Comparison of ENCODE assay signal across 6 cellular contexts in the genomic region with DNA sequence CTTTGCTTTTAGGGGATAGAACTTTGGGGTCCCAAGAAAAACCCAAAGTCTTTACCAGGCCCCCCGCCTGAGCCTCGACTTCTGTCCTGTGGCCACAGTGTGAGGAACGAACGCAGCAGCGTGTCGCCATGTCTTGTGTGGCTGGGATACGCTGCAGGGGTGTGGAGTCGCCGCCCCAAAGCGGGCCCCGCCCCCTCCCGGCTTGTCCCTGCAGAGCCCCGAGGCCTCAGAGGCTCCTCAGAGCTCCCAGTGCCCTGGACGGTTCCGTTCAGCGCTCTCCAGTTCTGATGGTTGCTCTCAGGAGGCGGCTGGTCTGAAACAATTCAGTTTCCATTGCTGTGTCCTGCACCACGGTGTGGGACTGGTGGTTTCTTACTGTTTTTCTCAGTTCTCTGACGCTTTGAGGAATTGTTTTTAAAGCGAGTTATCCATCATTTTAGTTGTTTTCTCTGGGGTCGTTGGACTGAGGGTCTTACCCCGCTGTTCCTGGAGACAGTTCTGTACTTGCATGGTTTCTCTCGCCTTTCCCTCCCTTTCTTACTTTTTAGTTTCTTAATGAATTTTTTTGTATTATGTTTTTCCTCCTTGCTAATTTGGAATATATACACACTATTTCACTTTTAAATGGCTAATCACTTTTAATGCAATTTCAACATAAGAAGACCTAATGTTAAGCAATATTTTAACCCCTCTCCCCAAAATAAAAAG. TPM values are rescaled to one million over a fixed set of nuclear protein-coding genes. Genes with fewer than 3 reads are reported as not detected.
DNase-seq lines count a peak whose midpoint lies in the region; ATAC-seq and TF ChIP-seq lines count a peak whose summit lies in the region.

No MANE protein-coding gene starts in this region.

- H3K9me3 ChIP-seq in DND-41 (ENCODE audit: insufficient read depth, low read length, severe bottlenecking) = no peaks in the 10 kb centered on the region

- peak overlapping the region; percentile 83 for H3K4me2 ChIP-seq in DND-41 (ENCODE audit: insufficient read depth, low read length)

- no peak for TF ChIP-seq CTCF in DND-41 (IDR thresholded peaks at IDR 0.05; ENCODE audit: borderline replicate concordance, extremely low read depth, low read length, poor library complexity, severe bottlenecking)
- no peak for TF ChIP-seq CTCF in WTC11 (IDR thresholded peaks at IDR 0.05)

- DNase-seq in DND-41 = no peak
- DNase-seq in WTC11 (ENCODE audit: low spot score) = peak; percentile 84
- peak; percentile 42 to 73 (median 64) for DNase-seq in stimulated activated CD4-positive, alpha-beta T cell treated with anti-CD3 and anti-CD28 coated beads, Interleukin-1b, Interleukin-23, amount 100 ng/mL, for 24 hours (ENCODE audit: low read depth in 4 of 4, low spot score in 1 of 4)

- CTCF ChIA-PET in WTC11 (lab: Charles Lee) = interaction anchor here (0.6 to 1.6 kb wide), 4 partner anchors 9 to 59 kb away, joined by 3 to 5 read pairs (median 4); a partner anchor contains a TSS

- no peaks in the 10 kb centered on the region for H3K27me3 ChIP-seq in DND-41 (ENCODE audit: insufficient read depth, low read length, poor library complexity)

- peak overlapping the region; percentile 65 for H3K9ac ChIP-seq in DND-41 (ENCODE audit: low read depth, low read length)

- peaks cover 27% of the 10 kb centered on the region for H3K79me2 ChIP-seq in DND-41 (ENCODE audit: insufficient read depth, low read length)

- POLR2A ChIA-PET in WTC11 (lab: Charles Lee) = interaction anchor here (1.0 kb wide), 1 partner anchor 9 kb away, joined by 5 read pairs; no protein-coding TSS in a partner anchor

- peaks cover 12% of the 10 kb centered on the region for H3K4me1 Mint-ChIP-seq in WTC11

- H3K27ac ChIP-seq in DND-41 (ENCODE audit: low read length) = no peak overlapping the region; the same call in 1 of the 2 replicates

- H3K9me3 Mint-ChIP-seq in WTC11 = no peaks in the 10 kb centered on the region

- H3K4me3 Mint-ChIP-seq in WTC11 = peak overlapping the region; percentile 80

- peak overlapping the region; percentile 35 to 61; a peak in 3 of 4 replicates for H3K4me3 ChIP-seq in DND-41 (ENCODE audit: low read depth in 1 of 2, low read length in 2 of 2)

- H4K20me1 ChIP-seq in DND-41 (ENCODE audit: insufficient read depth, low read length) = peaks cover 24% of the 10 kb centered on the region

- H3K4me1 ChIP-seq in DND-41 (ENCODE audit: insufficient read depth, low read length) = peaks cover 34% of the 10 kb centered on the region

- no peaks in the 10 kb centered on the region for H3K36me3 Mint-ChIP-seq in WTC11

- H2AFZ ChIP-seq in DND-41 (ENCODE audit: low read depth, low read length) = no peak overlapping the region

- H3K27ac Mint-ChIP-seq in WTC11 = no peak overlapping the region

- peaks cover 18% of the 10 kb centered on the region for H3K27me3 Mint-ChIP-seq in WTC11 (ENCODE audit: low read depth)

- ATAC-seq in DND-41 (ENCODE audit: insufficient read depth, low read depth) (no peak), WTC11 (peak; percentile 89), esophagus mucosa (peak; percentile 68), GM21526 (IDR thresholded peaks at IDR 0.05; ENCODE audit: low FRiP score, unreplicated experiment) (no peak), GM18519 (IDR thresholded peaks at IDR 0.05; ENCODE audit: low FRiP score, unreplicated experiment) (no peak)

- peaks cover 13% of the 10 kb centered on the region for H3K36me3 ChIP-seq in DND-41 (ENCODE audit: insufficient read depth, low read length)

TF ChIP-seq in WTC11, 78 proteins besides CTCF, POLR2A, EP300 and RAD21:
- TF ChIP-seq, protein P1, sequence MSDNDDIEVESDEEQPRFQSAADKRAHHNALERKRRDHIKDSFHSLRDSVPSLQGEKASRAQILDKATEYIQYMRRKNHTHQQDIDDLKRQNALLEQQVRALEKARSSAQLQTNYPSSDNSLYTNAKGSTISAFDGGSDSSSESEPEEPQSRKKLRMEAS (CRISPR knock-in tag; IDR thresholded peaks at IDR 0.05) = peak; percentile 27; the same call in 1 of the 2 replicates
- TF ChIP-seq GABPB1 (CRISPR knock-in tag; IDR thresholded peaks at IDR 0.05) (peak; percentile 42; the same call in 1 of the 2 replicates), ESRRA (CRISPR knock-in tag; IDR thresholded peaks at IDR 0.05; ENCODE audit: borderline replicate concordance) (no peak), MYBL2 (CRISPR knock-in tag; IDR thresholded peaks at IDR 0.05) (no peak), JAZF1 (CRISPR knock-in tag; IDR thresholded peaks at IDR 0.05) (no peak), SP1 (CRISPR knock-in tag; conservative IDR thresholded peaks at IDR 0.05) (peak; percentile 54), ETV6 (CRISPR knock-in tag; IDR thresholded peaks at IDR 0.05) (peak; percentile 28; the same call in 1 of the 2 replicates), GTF2I (CRISPR knock-in tag; conservative IDR thresholded peaks at IDR 0.05) (no peak)
- TF ChIP-seq, protein P2, sequence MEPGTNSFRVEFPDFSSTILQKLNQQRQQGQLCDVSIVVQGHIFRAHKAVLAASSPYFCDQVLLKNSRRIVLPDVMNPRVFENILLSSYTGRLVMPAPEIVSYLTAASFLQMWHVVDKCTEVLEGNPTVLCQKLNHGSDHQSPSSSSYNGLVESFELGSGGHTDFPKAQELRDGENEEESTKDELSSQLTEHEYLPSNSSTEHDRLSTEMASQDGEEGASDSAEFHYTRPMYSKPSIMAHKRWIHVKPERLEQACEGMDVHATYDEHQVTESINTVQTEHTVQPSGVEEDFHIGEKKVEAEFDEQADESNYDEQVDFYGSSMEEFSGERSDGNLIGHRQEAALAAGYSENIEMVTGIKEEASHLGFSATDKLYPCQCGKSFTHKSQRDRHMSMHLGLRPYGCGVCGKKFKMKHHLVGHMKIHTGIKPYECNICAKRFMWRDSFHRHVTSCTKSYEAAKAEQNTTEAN (CRISPR knock-in tag; IDR thresholded peaks at IDR 0.05) = no peak

RNA-seq across cellular contexts. Expression of a gene that starts 1.6 kb away (rescaled TPM):
- total RNA-seq in WTC11 (2021) (8.5 to 9.7 TPM (median 8.7 TPM) in 3 replicates), esophagus mucosa (8.8 TPM)

RNA-seq across cellular contexts. Expression of a gene that starts 7.9 kb away (rescaled TPM):
- total RNA-seq in WTC11 (2021) = 0.14 to 0.85 TPM (median 0.25 TPM) in 3 replicates
- not detected for total RNA-seq in esophagus mucosa

RNA-seq across cellular contexts. Expression of a gene that starts 11.9 kb away (rescaled TPM):
- total RNA-seq in WTC11 (2021) (15.7 to 19.3 TPM (median 16.9 TPM) in 3 replicates), esophagus mucosa (12.0 TPM)

RNA-seq across cellular contexts. Expression of a gene that starts 26.1 kb away (rescaled TPM):
- 25.9 to 30.6 TPM (median 27.3 TPM) in 3 replicates for total RNA-seq in WTC11 (2021)
- total RNA-seq in esophagus mucosa = 2.2 TPM

RNA-seq across cellular contexts. Expression of a gene that starts 53.0 kb away (rescaled TPM):
- total RNA-seq in WTC11 (2021) (6.4 to 10.6 TPM (median 9.2 TPM) in 3 replicates), esophagus mucosa (11.2 TPM)

Comparison
In these comparisons a context has a peak if more than half of its experiments do, and no peak if none do; other contexts are left out.
1. ATAC-seq: peak in WTC11 (single experiment) and esophagus mucosa (single experiment); none in DND-41 (single experiment), GM21526 (single experiment) and GM18519 (single experiment).